ENCODE assay signal across 12 cellular contexts in the genomic region with DNA sequence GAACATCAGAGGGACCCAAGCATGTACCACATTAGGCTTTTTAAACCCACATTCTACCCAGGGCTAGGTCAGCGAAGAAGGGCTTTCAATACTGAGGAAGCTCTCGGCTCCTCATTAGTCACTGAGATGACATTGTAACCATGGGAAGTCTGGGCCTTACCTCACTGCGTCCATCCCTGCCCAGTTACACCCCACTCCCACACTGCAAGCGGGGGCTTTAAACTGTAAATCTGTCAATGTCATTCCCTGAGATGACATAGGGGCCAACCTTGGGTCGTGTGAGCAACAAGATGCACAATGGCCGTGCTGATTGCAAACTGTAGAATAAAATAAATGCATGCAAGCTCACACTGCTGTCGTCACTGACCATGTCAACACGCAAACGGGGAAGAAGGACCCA. TPM values are rescaled to one million over a fixed set of nuclear protein-coding genes. Genes with fewer than 3 reads are reported as not detected.
A peak's percentile ranks its signal among the peaks of the same experiment; 100 is the strongest.
DNase-seq lines count a peak whose midpoint lies in the region; ATAC-seq, FAIRE-seq and TF ChIP-seq lines count a peak whose summit lies in the region.
"Had no signal": no experiment of that assay in that cellular context is flagged by ENCODE, and none has a peak within 500 bp of the region (broad histone marks: within the 10 kb centered on the region; RNA-seq: fewer than 3 reads in every experiment).

No MANE protein-coding gene starts in this region.

- H3K27me3 ChIP-seq in RWPE2 (ENCODE audit: insufficient read depth, poor library complexity, severe bottlenecking) (no peaks in the 10 kb centered on the region), bronchial epithelial cell (ENCODE audit: control insufficient read depth, insufficient read depth, low read length) (no peaks in the 10 kb centered on the region)
- H3K27me3 ChIP-seq: hepatocyte, pancreas had no signal

- no peak overlapping the region for H3K27ac ChIP-seq in RWPE2 (ENCODE audit: poor library complexity, severe bottlenecking)
- H3K27ac ChIP-seq: hepatocyte, pancreas had no signal

- no peaks in the 10 kb centered on the region for H3K9me3 ChIP-seq in RWPE2 (ENCODE audit: severe bottlenecking)
- H3K9me3 ChIP-seq: HAP-1, pancreas had no signal

- peaks cover 2% of the 10 kb centered on the region for H3K4me1 ChIP-seq in RWPE2 (ENCODE audit: insufficient read depth, poor library complexity, severe bottlenecking)
- H3K4me1 ChIP-seq: HAP-1, pancreas had no signal

- TF ChIP-seq CTCF in RWPE2 (IDR thresholded peaks at IDR 0.05; ENCODE audit: poor library complexity, severe bottlenecking) (no peak), bronchial epithelial cell (IDR thresholded peaks at IDR 0.05; ENCODE audit: insufficient read depth, low read length, severe bottlenecking) (no peak)

- H3K36me3 ChIP-seq in RWPE2 (ENCODE audit: low read depth), result no peaks in the 10 kb centered on the region
- H3K36me3 ChIP-seq in bronchial epithelial cell (ENCODE audit: control insufficient read depth, insufficient read depth, low read length), result no peaks in the 10 kb centered on the region
- H3K36me3 ChIP-seq: HAP-1, pancreas had no signal

- DNase-seq in RWPE2 (ENCODE audit: low spot score) (peak; percentile 18), bronchial epithelial cell (ENCODE audit: low read depth) (no peak), mesenteric fat pad (ENCODE audit: low spot score) (peak; percentile 30), ureter (ENCODE audit: low spot score) (peak; percentile 1)
- DNase-seq: activated CD4-positive, CD25-positive, alpha-beta regulatory T cell treated with anti-CD3 and anti-CD28 coated beads, Interleukin-2, amount 50 U/mL, for 72 hours had no signal

- FAIRE-seq in bronchial epithelial cell (lab: Jason Lieb, UNC), result peak; percentile 55
- FAIRE-seq: frontal cortex, pancreas had no signal

- ATAC-seq in RWPE2 (ENCODE audit: low read depth) (no peak), GM18873 (IDR thresholded peaks at IDR 0.05; ENCODE audit: low FRiP score, unreplicated experiment) (no peak), HG03378 (IDR thresholded peaks at IDR 0.05; ENCODE audit: unreplicated experiment) (no peak), GM19467 (IDR thresholded peaks at IDR 0.05; ENCODE audit: unreplicated experiment) (no peak)

- no peak overlapping the region for H3K4me3 ChIP-seq in RWPE2 (ENCODE audit: severe bottlenecking)
- no peak overlapping the region for H3K4me3 ChIP-seq in bronchial epithelial cell (ENCODE audit: low read depth, low read length)
- H3K4me3 ChIP-seq: HAP-1, hepatocyte, pancreas had no signal

RNA-seq across cellular contexts. Expression of a gene that starts 21.7 kb away (rescaled TPM):
- 32.6 and 35.8 TPM in 2 replicates for total RNA-seq in bronchial epithelial cell
- total RNA-seq in mesenteric fat pad, result 66.4 TPM
- total RNA-seq in ureter, result 54.9 TPM
